ENCODE assay signal across 11 cellular contexts in genomic region chr11:134098566-134099184, GRCh38. TPM values are rescaled to one million over a fixed set of nuclear protein-coding genes. Genes with fewer than 3 reads are reported as not detected.
DNase-seq lines count a peak whose midpoint lies in the region; TF ChIP-seq lines count a peak whose summit lies in the region.
"Had no signal": no experiment of that assay in that cellular context is flagged by ENCODE, and none has a peak within 500 bp of the region (broad histone marks: within the 10 kb centered on the region; RNA-seq: fewer than 3 reads in every experiment).

No MANE protein-coding gene starts in this region.

- H3K79me2 ChIP-seq in parathyroid adenoma: peaks cover 5% of the 10 kb centered on the region
- H3K79me2 ChIP-seq in osteoblast (ENCODE audit: insufficient read depth, low read length): peaks cover 2% of the 10 kb centered on the region

- intact Hi-C loops in esophagus muscularis mucosa (cut with DNase I): no loop called here

- H3K4me1 ChIP-seq in parathyroid adenoma (no peaks in the 10 kb centered on the region), osteoblast (ENCODE audit: insufficient read depth, low read length) (no peaks in the 10 kb centered on the region), esophagus muscularis mucosa (no peaks in the 10 kb centered on the region)
- H3K4me1 ChIP-seq: BLaER1 had no signal

- H2AFZ ChIP-seq in parathyroid adenoma (no peak overlapping the region), osteoblast (ENCODE audit: low read length) (no peak overlapping the region)

- peaks cover 13% of the 10 kb centered on the region for H4K20me1 ChIP-seq in osteoblast (ENCODE audit: insufficient read depth, low read length)

- CTCF ChIA-PET in activated naive CD4-positive, alpha-beta T cell treated with anti-CD3 and anti-CD28 coated beads, Interleukin-2, amount 10 ng/mL, durations not matched to agents 7 days and 5 days (lab: Charles Lee): interaction anchor here (0.9 to 3.3 kb wide), 15 partner anchors 13 to 177 kb away, joined by 3 to 49 read pairs (median 4); no protein-coding TSS in a partner anchor

- 98% methylated on average over 3 of the region's 3 CpGs for WGBS in esophagus muscularis mucosa

- no peak overlapping the region for H3K4me3 Mint-ChIP-seq in activated naive CD4-positive, alpha-beta T cell treated with anti-CD3 and anti-CD28 coated beads, Interleukin-2, amount 10 ng/mL, durations not matched to agents 7 days and 5 days

- H3K4me3 ChIP-seq in brain microvascular endothelial cell (ENCODE audit: low read depth, low read length) (no peak overlapping the region), parathyroid adenoma (ENCODE audit: low read depth, low read length) (no peak overlapping the region), osteoblast (ENCODE audit: insufficient read depth, low read length) (no peak overlapping the region), esophagus muscularis mucosa (no peak overlapping the region)
- H3K4me3 ChIP-seq: BLaER1 had no signal

- no peaks in the 10 kb centered on the region for H3K4me1 Mint-ChIP-seq in activated naive CD4-positive, alpha-beta T cell treated with anti-CD3 and anti-CD28 coated beads, Interleukin-2, amount 10 ng/mL, durations not matched to agents 7 days and 5 days

- H3K27me3 ChIP-seq in brain microvascular endothelial cell (replicated peaks): no peaks in the 10 kb centered on the region
- H3K27me3 ChIP-seq in parathyroid adenoma (ENCODE audit: control insufficient read depth, insufficient read depth, low read length): no peaks in the 10 kb centered on the region
- no peaks in the 10 kb centered on the region for H3K27me3 ChIP-seq in osteoblast (ENCODE audit: insufficient read depth, low read length)
- H3K27me3 ChIP-seq in esophagus muscularis mucosa: no peaks in the 10 kb centered on the region
- H3K27me3 ChIP-seq: BLaER1 had no signal

- TF ChIP-seq POLR2A in esophagus muscularis mucosa (IDR thresholded peaks at IDR 0.05; ENCODE audit: low read depth): no peak

- H3K36me3 ChIP-seq in brain microvascular endothelial cell (replicated peaks) (no peaks in the 10 kb centered on the region), parathyroid adenoma (ENCODE audit: control insufficient read depth, insufficient read depth, low read length) (no peaks in the 10 kb centered on the region), osteoblast (ENCODE audit: insufficient read depth, low read length) (no peaks in the 10 kb centered on the region), esophagus muscularis mucosa (no peaks in the 10 kb centered on the region)
- H3K36me3 ChIP-seq: BLaER1 had no signal

- no peaks in the 10 kb centered on the region for H3K27me3 Mint-ChIP-seq in activated naive CD4-positive, alpha-beta T cell treated with anti-CD3 and anti-CD28 coated beads, Interleukin-2, amount 10 ng/mL, durations not matched to agents 7 days and 5 days

- in situ Hi-C loops in brain microvascular endothelial cell (cut with HindIII; ENCODE audit: low pct_ligation_motif_present, low sequenced_read_pairs): no loop called here

- no peak overlapping the region for H3K27ac Mint-ChIP-seq in activated naive CD4-positive, alpha-beta T cell treated with anti-CD3 and anti-CD28 coated beads, Interleukin-2, amount 10 ng/mL, durations not matched to agents 7 days and 5 days

- no peak for TF ChIP-seq EP300 in esophagus muscularis mucosa (IDR thresholded peaks at IDR 0.05)

- H3K27ac ChIP-seq in brain microvascular endothelial cell: no peak overlapping the region
- no peak overlapping the region for H3K27ac ChIP-seq in parathyroid adenoma
- H3K27ac ChIP-seq in osteoblast (ENCODE audit: low read depth, low read length): no peak overlapping the region
- no peak overlapping the region for H3K27ac ChIP-seq in esophagus muscularis mucosa (replicated peaks in 1 of 4)
- H3K27ac ChIP-seq: BLaER1 had no signal

- H3K36me3 Mint-ChIP-seq in activated naive CD4-positive, alpha-beta T cell treated with anti-CD3 and anti-CD28 coated beads, Interleukin-2, amount 10 ng/mL, durations not matched to agents 7 days and 5 days: no peaks in the 10 kb centered on the region

- H3K9ac ChIP-seq in parathyroid adenoma: no peak overlapping the region
- H3K9ac ChIP-seq: BLaER1 had no signal

- TF ChIP-seq CTCF in brain microvascular endothelial cell (IDR thresholded peaks at IDR 0.05; ENCODE audit: low read depth, low read length, missing control alignments) (peak; percentile 25), parathyroid adenoma (IDR thresholded peaks at IDR 0.05) (peak; percentile 14), osteoblast (IDR thresholded peaks at IDR 0.05; ENCODE audit: extremely low read depth, low read depth, low read length) (no peak), esophagus muscularis mucosa (IDR thresholded peaks at IDR 0.05) (peak in 1 of 3 experiments; percentile 9)

- no peaks in the 10 kb centered on the region for H3K9me3 ChIP-seq in parathyroid adenoma (ENCODE audit: control insufficient read depth, low read length)
- no peaks in the 10 kb centered on the region for H3K9me3 ChIP-seq in osteoblast (ENCODE audit: low read depth, low read length)
- no peaks in the 10 kb centered on the region for H3K9me3 ChIP-seq in esophagus muscularis mucosa

- no peaks in the 10 kb centered on the region for H3K9me3 Mint-ChIP-seq in activated naive CD4-positive, alpha-beta T cell treated with anti-CD3 and anti-CD28 coated beads, Interleukin-2, amount 10 ng/mL, durations not matched to agents 7 days and 5 days

- DNase-seq in NCI-H82 (lab: John Stamatoyannopoulos, UW) (peak; percentile 3), NCI-H82 treated with DMSO at 0.1 percent for 48 hours (lab: John Stamatoyannopoulos, UW; ENCODE audit: unreplicated experiment) (no peak), NAMALWA (ENCODE audit: low spot score) (peak; percentile 26), brain microvascular endothelial cell (no peak), osteoblast (ENCODE audit: insufficient read length, low spot score, missing footprints) (no peak), esophagus muscularis mucosa (ENCODE audit: extremely low spot score) (no peak)
- DNase-seq in activated naive CD4-positive, alpha-beta T cell treated with anti-CD3 and anti-CD28 coated beads, Interleukin-2, amount 10 ng/mL, durations not matched to agents 7 days and 5 days: no peak
- DNase-seq: mesenchymal stem cell; stimulated activated CD4-positive, alpha-beta T cell treated with anti-CD3 and anti-CD28 coated beads, Interleukin-4, amount 100 ng/mL, for 4 hours had no signal

- H3K4me2 ChIP-seq in parathyroid adenoma (ENCODE audit: low read length) (no peak overlapping the region), osteoblast (ENCODE audit: insufficient read depth, low read length) (no peak overlapping the region)
- H3K4me2 ChIP-seq: BLaER1 had no signal

RNA-seq across cellular contexts. Expression of gene JAM3, which starts 29.8 kb away (rescaled TPM):
- total RNA-seq in osteoblast (56.3 and 57.5 TPM in 2 replicates), esophagus muscularis mucosa (100 to 1,000 TPM in 2 of 4 donors, 10 to 100 TPM in 2; 84.2 to 122 (median 96.5) TPM)

Comparison
In these comparisons a context has a peak if more than half of its experiments do, and no peak if none do; other contexts are left out.
1. DNase-seq: peak in NCI-H82 (single experiment) and NAMALWA (single experiment); none in NCI-H82 treated with DMSO at 0.1 percent for 48 hours (single experiment), brain microvascular endothelial cell (single experiment), osteoblast (single experiment), activated naive CD4-positive, alpha-beta T cell treated with anti-CD3 and anti-CD28 coated beads, Interleukin-2, amount 10 ng/mL, durations not matched to agents 7 days and 5 days (single experiment) and esophagus muscularis mucosa (single experiment).